Comparison of ENCODE assay signal across 21 cellular contexts in the genomic region with DNA sequence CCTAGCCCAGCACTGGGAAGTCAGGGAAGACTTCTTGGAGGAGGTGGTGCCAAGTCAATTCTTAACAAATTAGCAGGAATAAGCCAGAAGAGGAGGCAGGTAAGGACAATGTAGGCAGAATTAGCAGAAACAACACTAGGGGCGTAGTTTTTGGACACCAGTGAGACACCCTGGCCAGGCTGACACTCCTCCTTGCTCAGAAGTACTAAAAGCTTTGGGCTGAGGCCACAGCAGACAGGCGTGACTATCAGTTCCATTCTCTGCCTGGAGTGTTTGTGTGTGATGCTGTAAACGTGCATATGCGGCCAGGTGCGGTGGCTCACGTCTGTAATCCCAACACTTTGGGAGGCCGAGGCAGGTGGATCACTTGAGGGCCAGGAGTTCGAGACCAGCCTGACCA. TPM values are rescaled to one million over a fixed set of nuclear protein-coding genes. Genes with fewer than 3 reads are reported as not detected.
"Had no signal": no experiment of that assay in that cellular context is flagged by ENCODE, and none has a peak within 500 bp of the region (broad histone marks: within the 10 kb centered on the region; RNA-seq: fewer than 3 reads in every experiment).

No MANE protein-coding gene starts in this region.

- DNase-seq: Karpas-422, KG1, MG63, NCI-H1092, NCI-H1105 treated with DMSO at 0.1 percent for 48 hours, NCI-H1417 treated with DMSO at 0.1 percent for 48 hours, NCI-H146, NCI-H1694 treated with DMSO at 0.1 percent for 48 hours, NCI-H1930, NCI-H2081, NCI-H2171, NCI-H226, NCI-H446, NCI-H526, NCI-H82, RPMI8226, SHP77, SK-N-SH, SW 1271, T-cell had no signal

- H3K9me3 ChIP-seq: MG63, SK-N-SH had no signal

- H3K36me3 Mint-ChIP-seq: T-cell had no signal

- H3K4me3 ChIP-seq: MG63 had no signal

- H3K9me3 Mint-ChIP-seq: T-cell had no signal

- H3K36me3 ChIP-seq: MG63 had no signal

- H3K27ac Mint-ChIP-seq: T-cell had no signal

- ATAC-seq: T-cell had no signal

- H3K4me3 Mint-ChIP-seq: T-cell had no signal

- H3K4me2 ChIP-seq: SK-N-SH had no signal

RNA-seq across cellular contexts. Expression of a gene that starts 36.0 kb away (rescaled TPM):
- total RNA-seq: HT-29 had no signal
